ENCODE assay signal across 8 cellular contexts in the genomic region with DNA sequence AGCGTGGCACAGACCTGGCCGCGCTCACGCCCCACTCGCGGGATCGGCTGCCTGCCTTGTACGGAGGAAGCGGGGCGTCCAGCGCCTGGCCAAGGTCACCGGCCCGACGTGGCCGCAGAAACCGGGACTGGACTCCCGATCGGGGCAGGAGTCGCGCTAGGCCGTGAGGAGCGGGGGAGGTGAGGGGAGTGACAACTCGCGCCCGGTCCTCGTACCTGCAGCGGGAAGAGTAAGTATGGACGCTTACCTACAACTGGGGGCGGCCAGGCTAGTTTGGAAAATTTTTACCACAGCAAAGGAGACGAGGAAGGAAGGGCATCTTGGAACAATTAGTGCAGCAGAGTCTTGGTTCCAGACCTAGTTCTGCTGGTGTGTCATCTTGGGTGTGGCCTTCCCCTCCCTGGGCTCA. TPM values are rescaled to one million over a fixed set of nuclear protein-coding genes. Genes with fewer than 3 reads are reported as not detected.
A peak's percentile ranks its signal among the peaks of the same experiment; 100 is the strongest.
DNase-seq lines count a peak whose midpoint lies in the region; ATAC-seq and TF ChIP-seq lines count a peak whose summit lies in the region.

No MANE protein-coding gene starts in this region.

- DNase-seq in AG20443 (ENCODE audit: low spot score): peak; percentile 40
- peak; percentile 34 for DNase-seq in activated CD8-positive, alpha-beta T cell treated with anti-CD3 and anti-CD28 coated beads, Interleukin-2, amount 10 ng/mL, durations not matched to agents 7 days and 5 days
- no peak for DNase-seq in fibroblast of pulmonary artery (ENCODE audit: low read depth)
- DNase-seq in neural crest cell (ENCODE audit: low read depth, low spot score): peak; percentile 8
- no peak for DNase-seq in RPMI8226
- DNase-seq in NCI-H2029 (lab: John Stamatoyannopoulos, UW): no peak

- peaks cover 22% of the 10 kb centered on the region for H3K36me3 Mint-ChIP-seq in activated CD8-positive, alpha-beta T cell treated with anti-CD3 and anti-CD28 coated beads, Interleukin-2, amount 10 ng/mL, durations not matched to agents 7 days and 5 days (ENCODE audit: low read depth)
- no peaks in the 10 kb centered on the region for H3K36me3 Mint-ChIP-seq in neural crest cell (ENCODE audit: low read depth)

- H3K4me3 ChIP-seq in HEK293 (ENCODE audit: low read depth, low read length): peak overlapping the region; percentile 88
- peak overlapping the region; percentile 76 for H3K4me3 ChIP-seq in fibroblast of pulmonary artery (replicated peaks; ENCODE audit: low read depth, low read length)

- peaks cover 46% of the 10 kb centered on the region for H3K4me1 Mint-ChIP-seq in activated CD8-positive, alpha-beta T cell treated with anti-CD3 and anti-CD28 coated beads, Interleukin-2, amount 10 ng/mL, durations not matched to agents 7 days and 5 days (ENCODE audit: low read depth)
- H3K4me1 Mint-ChIP-seq in neural crest cell: peaks cover 26% of the 10 kb centered on the region

- POLR2A ChIA-PET in HEK293 (lab: Yijun Ruan, JAX): no interaction called here
- POLR2A ChIA-PET in activated CD8-positive, alpha-beta T cell treated with anti-CD3 and anti-CD28 coated beads, Interleukin-2, amount 10 ng/mL, durations not matched to agents 7 days and 5 days (lab: Charles Lee): interaction anchor here (0.6 to 0.7 kb wide), 3 partner anchors 12 to 141 kb away, joined by 3 read pairs; a partner anchor contains a TSS

- H3K27ac ChIP-seq in HEK293 (ENCODE audit: extremely low read depth, low read depth, low read length): peak overlapping the region; percentile 41; the same call in 1 of the 2 replicates

- TF ChIP-seq CTCF in HEK293 (tag by site-specific recombination; IDR thresholded peaks at IDR 0.05) (no peak), fibroblast of pulmonary artery (IDR thresholded peaks at IDR 0.05; ENCODE audit: low read length, missing control alignments) (no peak), neural crest cell (conservative IDR thresholded peaks at IDR 0.05) (no peak)

- CTCF ChIA-PET in HEK293 (lab: Yijun Ruan, JAX): no interaction called here
- CTCF ChIA-PET in activated CD8-positive, alpha-beta T cell treated with anti-CD3 and anti-CD28 coated beads, Interleukin-2, amount 10 ng/mL, durations not matched to agents 7 days and 5 days (lab: Charles Lee): interaction anchor here (0.9 to 5.4 kb wide), 10 partner anchors 12 to 386 kb away, joined by 3 to 35 read pairs (median 6); no protein-coding TSS in a partner anchor

- H3K27ac Mint-ChIP-seq in activated CD8-positive, alpha-beta T cell treated with anti-CD3 and anti-CD28 coated beads, Interleukin-2, amount 10 ng/mL, durations not matched to agents 7 days and 5 days: peak overlapping the region; percentile 81
- peak overlapping the region; percentile 80 for H3K27ac Mint-ChIP-seq in neural crest cell (ENCODE audit: unreplicated experiment)

- H3K36me3 ChIP-seq in HEK293 (ENCODE audit: control insufficient read depth in 2 of 2, insufficient read depth in 1 of 2, low read length in 2 of 2): peaks cover 0 to 8% of the 10 kb centered on the region in 2 experiments; a peak in 1 of 3 replicates

- peaks cover 8% of the 10 kb centered on the region for H3K9me3 Mint-ChIP-seq in activated CD8-positive, alpha-beta T cell treated with anti-CD3 and anti-CD28 coated beads, Interleukin-2, amount 10 ng/mL, durations not matched to agents 7 days and 5 days (ENCODE audit: insufficient read depth)
- peaks cover 2% of the 10 kb centered on the region for H3K9me3 Mint-ChIP-seq in neural crest cell

- ATAC-seq in activated CD8-positive, alpha-beta T cell treated with anti-CD3 and anti-CD28 coated beads, Interleukin-2, amount 10 ng/mL, durations not matched to agents 7 days and 5 days: no peak
- ATAC-seq in GM21723 (IDR thresholded peaks at IDR 0.05; ENCODE audit: unreplicated experiment): no peak

- no peaks in the 10 kb centered on the region for H3K27me3 Mint-ChIP-seq in activated CD8-positive, alpha-beta T cell treated with anti-CD3 and anti-CD28 coated beads, Interleukin-2, amount 10 ng/mL, durations not matched to agents 7 days and 5 days (ENCODE audit: low read depth)
- H3K27me3 Mint-ChIP-seq in neural crest cell (ENCODE audit: low read depth): peaks cover 3% of the 10 kb centered on the region

- peak overlapping the region; percentile 79 for H3K4me3 Mint-ChIP-seq in activated CD8-positive, alpha-beta T cell treated with anti-CD3 and anti-CD28 coated beads, Interleukin-2, amount 10 ng/mL, durations not matched to agents 7 days and 5 days
- H3K4me3 Mint-ChIP-seq in neural crest cell: peak overlapping the region; percentile 88

- H3K4me1 ChIP-seq in HEK293 (ENCODE audit: control insufficient read depth, insufficient read depth, low read length): peaks cover 4% of the 10 kb centered on the region; the same call in 1 of the 2 replicates

- no peaks in the 10 kb centered on the region for H3K9me3 ChIP-seq in HEK293 (ENCODE audit: control insufficient read depth, insufficient read depth, low read depth, low read length)

TF ChIP-seq in HEK293, 187 proteins besides CTCF, POLR2A, EP300 and RAD21:
- TF ChIP-seq ZNF600 (tag by site-specific recombination; IDR thresholded peaks at IDR 0.05) (peak; percentile 45; the same call in 1 of the 2 replicates), ZEB2 (tag by site-specific recombination; IDR thresholded peaks at IDR 0.05) (0 out of 2 replicates have a peak, but pooled peaks have one; percentile 15), ZNF433 (tag by site-specific recombination; IDR thresholded peaks at IDR 0.05; ENCODE audit: low read depth) (no peak), ZNF571 (tag by site-specific recombination; IDR thresholded peaks at IDR 0.05) (no peak), ZNF514 (tag by site-specific recombination; IDR thresholded peaks at IDR 0.05) (no peak), ZNF335 (tag by site-specific recombination; conservative IDR thresholded peaks at IDR 0.05) (peak; percentile 37; the same call in 1 of the 2 replicates), ZBTB20 (tag by site-specific recombination; IDR thresholded peaks at IDR 0.05) (peak; percentile 70), ZIC2 (tag by site-specific recombination; IDR thresholded peaks at IDR 0.05) (no peak), ZNF768 (tag by site-specific recombination; IDR thresholded peaks at IDR 0.05) (no peak), ZNF521 (tag by site-specific recombination; IDR thresholded peaks at IDR 0.05) (no peak), IKZF3 (tag by site-specific recombination; IDR thresholded peaks at IDR 0.05) (no peak), ZNF121 (tag by site-specific recombination; IDR thresholded peaks at IDR 0.05) (no peak)
- TF ChIP-seq, protein P1, sequence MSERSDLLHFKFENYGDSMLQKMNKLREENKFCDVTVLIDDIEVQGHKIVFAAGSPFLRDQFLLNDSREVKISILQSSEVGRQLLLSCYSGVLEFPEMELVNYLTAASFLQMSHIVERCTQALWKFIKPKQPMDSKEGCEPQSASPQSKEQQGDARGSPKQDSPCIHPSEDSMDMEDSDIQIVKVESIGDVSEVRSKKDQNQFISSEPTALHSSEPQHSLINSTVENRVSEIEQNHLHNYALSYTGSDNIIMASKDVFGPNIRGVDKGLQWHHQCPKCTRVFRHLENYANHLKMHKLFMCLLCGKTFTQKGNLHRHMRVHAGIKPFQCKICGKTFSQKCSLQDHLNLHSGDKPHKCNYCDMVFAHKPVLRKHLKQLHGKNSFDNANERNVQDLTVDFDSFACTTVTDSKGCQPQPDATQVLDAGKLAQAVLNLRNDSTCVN (tag by site-specific recombination; optimal IDR thresholded peaks at IDR 0.05): peak; percentile 59
- TF ChIP-seq, protein P2, sequence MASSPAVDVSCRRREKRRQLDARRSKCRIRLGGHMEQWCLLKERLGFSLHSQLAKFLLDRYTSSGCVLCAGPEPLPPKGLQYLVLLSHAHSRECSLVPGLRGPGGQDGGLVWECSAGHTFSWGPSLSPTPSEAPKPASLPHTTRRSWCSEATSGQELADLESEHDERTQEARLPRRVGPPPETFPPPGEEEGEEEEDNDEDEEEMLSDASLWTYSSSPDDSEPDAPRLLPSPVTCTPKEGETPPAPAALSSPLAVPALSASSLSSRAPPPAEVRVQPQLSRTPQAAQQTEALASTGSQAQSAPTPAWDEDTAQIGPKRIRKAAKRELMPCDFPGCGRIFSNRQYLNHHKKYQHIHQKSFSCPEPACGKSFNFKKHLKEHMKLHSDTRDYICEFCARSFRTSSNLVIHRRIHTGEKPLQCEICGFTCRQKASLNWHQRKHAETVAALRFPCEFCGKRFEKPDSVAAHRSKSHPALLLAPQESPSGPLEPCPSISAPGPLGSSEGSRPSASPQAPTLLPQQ (tag by site-specific recombination; IDR thresholded peaks at IDR 0.05): no peak
- TF ChIP-seq, protein P3, sequence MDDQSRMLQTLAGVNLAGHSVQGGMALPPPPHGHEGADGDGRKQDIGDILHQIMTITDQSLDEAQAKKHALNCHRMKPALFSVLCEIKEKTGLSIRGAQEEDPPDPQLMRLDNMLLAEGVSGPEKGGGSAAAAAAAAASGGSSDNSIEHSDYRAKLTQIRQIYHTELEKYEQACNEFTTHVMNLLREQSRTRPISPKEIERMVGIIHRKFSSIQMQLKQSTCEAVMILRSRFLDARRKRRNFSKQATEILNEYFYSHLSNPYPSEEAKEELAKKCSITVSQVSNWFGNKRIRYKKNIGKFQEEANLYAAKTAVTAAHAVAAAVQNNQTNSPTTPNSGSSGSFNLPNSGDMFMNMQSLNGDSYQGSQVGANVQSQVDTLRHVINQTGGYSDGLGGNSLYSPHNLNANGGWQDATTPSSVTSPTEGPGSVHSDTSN (CRISPR knock-in tag; IDR thresholded peaks at IDR 0.05): 0 out of 2 replicates have a peak, but pooled peaks have one; percentile 12
- TF ChIP-seq, protein P4, sequence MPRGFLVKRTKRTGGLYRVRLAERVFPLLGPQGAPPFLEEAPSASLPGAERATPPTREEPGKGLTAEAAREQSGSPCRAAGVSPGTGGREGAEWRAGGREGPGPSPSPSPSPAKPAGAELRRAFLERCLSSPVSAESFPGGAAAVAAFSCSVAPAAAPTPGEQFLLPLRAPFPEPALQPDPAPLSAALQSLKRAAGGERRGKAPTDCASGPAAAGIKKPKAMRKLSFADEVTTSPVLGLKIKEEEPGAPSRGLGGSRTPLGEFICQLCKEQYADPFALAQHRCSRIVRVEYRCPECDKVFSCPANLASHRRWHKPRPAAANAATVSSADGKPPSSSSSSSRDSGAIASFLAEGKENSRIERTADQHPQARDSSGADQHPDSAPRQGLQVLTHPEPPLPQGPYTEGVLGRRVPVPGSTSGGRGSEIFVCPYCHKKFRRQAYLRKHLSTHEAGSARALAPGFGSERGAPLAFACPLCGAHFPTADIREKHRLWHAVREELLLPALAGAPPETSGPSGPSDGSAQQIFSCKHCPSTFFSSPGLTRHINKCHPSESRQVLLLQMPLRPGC (tag by site-specific recombination; IDR thresholded peaks at IDR 0.05): no peak
TF ChIP-seq in HEK293: peak in this region for 6.

RNA-seq across cellular contexts. Expression of a gene that starts 0.7 kb away (rescaled TPM):
- 10 to 100 TPM; 70.2 to 71.9 TPM for total RNA-seq in activated CD8-positive, alpha-beta T cell treated with anti-CD3 and anti-CD28 coated beads, Interleukin-2, amount 10 ng/mL, durations not matched to agents 7 days and 5 days
- total RNA-seq in neural crest cell: 56.8 and 62.3 TPM in 2 replicates

Comparison
In these comparisons a context has a peak if more than half of its experiments do, and no peak if none do; other contexts are left out.
1. DNase-seq: peak in AG20443 (single experiment), activated CD8-positive, alpha-beta T cell treated with anti-CD3 and anti-CD28 coated beads, Interleukin-2, amount 10 ng/mL, durations not matched to agents 7 days and 5 days (single experiment) and neural crest cell (single experiment); none in fibroblast of pulmonary artery (single experiment), RPMI8226 (single experiment) and NCI-H2029 (single experiment).